In the genomic region with DNA sequence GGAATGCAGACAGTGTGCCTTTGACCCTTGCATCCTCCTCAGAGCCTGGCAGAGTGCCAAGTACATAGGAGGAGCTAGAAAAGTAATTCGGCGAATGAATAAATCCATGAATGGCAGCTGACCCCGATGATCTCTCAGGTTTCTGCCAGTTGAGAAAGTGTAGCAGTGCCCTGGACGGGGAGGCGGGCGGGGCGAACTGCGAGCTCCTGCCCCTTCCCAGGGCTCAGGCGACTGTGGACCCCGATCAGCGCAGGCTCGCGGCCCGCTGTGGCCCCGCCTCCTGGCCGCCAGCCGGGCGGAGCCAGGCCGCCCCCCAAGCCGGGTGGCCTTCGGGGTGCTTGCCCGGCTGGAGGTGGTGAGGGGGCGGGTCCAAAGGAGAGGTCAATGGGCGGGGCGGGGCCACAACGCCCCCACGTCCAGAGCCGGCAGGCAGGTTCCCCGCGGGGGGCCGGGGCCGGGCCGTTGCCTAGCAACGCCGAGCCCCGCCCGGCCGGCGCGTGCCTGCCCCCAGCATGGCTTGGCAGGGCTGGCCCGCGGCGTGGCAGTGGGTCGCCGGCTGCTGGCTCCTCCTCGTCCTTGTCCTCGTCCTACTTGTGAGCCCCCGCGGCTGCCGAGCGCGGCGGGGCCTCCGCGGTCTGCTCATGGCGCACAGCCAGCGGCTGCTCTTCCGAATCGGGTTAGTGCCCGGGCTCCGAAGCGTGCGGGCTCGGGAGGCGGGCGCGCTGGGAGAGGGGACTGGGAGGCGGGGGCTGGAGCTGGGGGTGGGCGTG, we compare ENCODE assay signal across 8 cellular contexts. TPM values are rescaled to one million over a fixed set of nuclear protein-coding genes. Genes with fewer than 3 reads are reported as not detected.
DNase-seq lines count a peak whose midpoint lies in the region; ATAC-seq and TF ChIP-seq lines count a peak whose summit lies in the region.

No MANE protein-coding gene starts in this region.

- intact Hi-C loops in left ventricle myocardium inferior (cut with micrococcal nuclease), result no loop called here
- intact Hi-C loops in aorta (cut with DNase I), result no loop called here

- TF ChIP-seq CTCF in MM.1S (IDR thresholded peaks at IDR 0.05; ENCODE audit: low read length) (no peak), left ventricle myocardium inferior (IDR thresholded peaks at IDR 0.05; ENCODE audit: borderline replicate concordance) (no peak), progenitor cell of endocrine pancreas (IDR thresholded peaks at IDR 0.05; ENCODE audit: unreplicated experiment) (no peak)

- H4K20me1 ChIP-seq in MM.1S (ENCODE audit: insufficient read depth, low read length), result no peaks in the 10 kb centered on the region

- H3K4me3 Mint-ChIP-seq in progenitor cell of endocrine pancreas (ENCODE audit: low read depth), result peak overlapping the region; percentile 94

- 0 to 1% methylated on average over 46 to 69 of the region's 69 CpGs for WGBS in aorta, 2 donors

- H3K4me3 ChIP-seq in MM.1S (ENCODE audit: low read length), result peak overlapping the region; percentile 66
- peak overlapping the region; percentile 80 for H3K4me3 ChIP-seq in left ventricle myocardium inferior
- H3K4me3 ChIP-seq in aorta (ENCODE audit: low read length in 2 of 2), result peak overlapping the region; percentile 64 to 70

- no peak overlapping the region for H3K27ac ChIP-seq in MM.1S (ENCODE audit: low read length)
- peak overlapping the region; percentile 80 for H3K27ac ChIP-seq in left ventricle myocardium inferior (replicated peaks)
- no peak overlapping the region for H3K27ac ChIP-seq in aorta (ENCODE audit: low read depth in 1 of 2, low read length in 2 of 2)

- peaks cover 33% of the 10 kb centered on the region for H3K4me1 Mint-ChIP-seq in progenitor cell of endocrine pancreas (ENCODE audit: low read depth)

- peak; percentile 87 for DNase-seq in GDM1 (lab: John Stamatoyannopoulos, UW)
- peak; percentile 88 for DNase-seq in HCEC 1CT
- DNase-seq in MM.1S, result peak; percentile 44
- DNase-seq in SKM-1 (lab: John Stamatoyannopoulos, UW; ENCODE audit: unreplicated experiment), result peak; percentile 45
- peak in 43 of 56 donors; percentile 27 to 98 (median 53) for DNase-seq in amygdala (lab: John Stamatoyannopoulos, UW)
- DNase-seq in left ventricle myocardium inferior, result peak; percentile 69
- peak; percentile 77 for DNase-seq in progenitor cell of endocrine pancreas (ENCODE audit: low spot score, unreplicated experiment)
- peak; percentile 87 to 90 for DNase-seq in aorta

- no peaks in the 10 kb centered on the region for H3K36me3 ChIP-seq in MM.1S (replicated peaks; ENCODE audit: insufficient read depth, low read length)
- no peaks in the 10 kb centered on the region for H3K36me3 ChIP-seq in left ventricle myocardium inferior
- H3K36me3 ChIP-seq in aorta (ENCODE audit: control insufficient read depth in 1 of 2, insufficient read depth in 2 of 2, low read length in 1 of 2), result no peaks in the 10 kb centered on the region

- H3K9ac ChIP-seq in MM.1S (ENCODE audit: low read length), result no peak overlapping the region; the same call in 1 of the 2 replicates

- no peaks in the 10 kb centered on the region for H3K27me3 ChIP-seq in MM.1S (replicated peaks; ENCODE audit: insufficient read depth, low read length)
- H3K27me3 ChIP-seq in left ventricle myocardium inferior (ENCODE audit: low read depth), result no peaks in the 10 kb centered on the region
- H3K27me3 ChIP-seq in aorta (ENCODE audit: control insufficient read depth in 1 of 2, insufficient read depth in 2 of 2, low read length in 1 of 2), result no peaks in the 10 kb centered on the region

- 0 out of 2 replicates have a peak, but pooled peaks cover 3% of the 10 kb centered on the region for H3F3A ChIP-seq in MM.1S (ENCODE audit: insufficient read depth, low read length)

- no peaks in the 10 kb centered on the region for H3K27me3 Mint-ChIP-seq in progenitor cell of endocrine pancreas

- no peaks in the 10 kb centered on the region for H3K9me3 Mint-ChIP-seq in progenitor cell of endocrine pancreas (ENCODE audit: low read depth)

- H3K9me3 ChIP-seq in MM.1S (replicated peaks; ENCODE audit: insufficient read depth, low read length) (no peaks in the 10 kb centered on the region), left ventricle myocardium inferior (replicated peaks) (no peaks in the 10 kb centered on the region), aorta (ENCODE audit: control insufficient read depth, low read length) (no peaks in the 10 kb centered on the region)

- peak overlapping the region; percentile 79 for H3K4me2 ChIP-seq in MM.1S (ENCODE audit: low read depth, low read length)

- H3K79me2 ChIP-seq in MM.1S (ENCODE audit: low read length), result no peaks in the 10 kb centered on the region

- no peaks in the 10 kb centered on the region for H3K36me3 Mint-ChIP-seq in progenitor cell of endocrine pancreas (ENCODE audit: insufficient read depth)

- H3K9me2 ChIP-seq in MM.1S (replicated peaks; ENCODE audit: insufficient read depth, low read length), result no peaks in the 10 kb centered on the region

- ATAC-seq in aorta (ENCODE audit: low FRiP score), result peak; percentile 82

- H3K4me1 ChIP-seq in MM.1S (ENCODE audit: low read length) (no peaks in the 10 kb centered on the region), left ventricle myocardium inferior (peaks cover 36% of the 10 kb centered on the region), aorta (ENCODE audit: control insufficient read depth in 1 of 2, insufficient read depth in 2 of 2, low read length in 2 of 2) (no peaks in the 10 kb centered on the region)

- H3K27ac Mint-ChIP-seq in progenitor cell of endocrine pancreas, result peak overlapping the region; percentile 86

- peak overlapping the region; percentile 74 for H2AFZ ChIP-seq in MM.1S (ENCODE audit: low read length)

RNA-seq across cellular contexts. Expression of a gene that starts 30.6 kb away (rescaled TPM):
- total RNA-seq in left ventricle myocardium inferior (111 TPM), progenitor cell of endocrine pancreas (131 and 137 TPM in 2 replicates), aorta (100 to 1,000 TPM; 264 to 294 TPM)
- polyA plus RNA-seq in aorta, result 100 to 1,000 TPM; 100 to 159 TPM

RNA-seq across cellular contexts. Expression of a gene that starts 33.7 kb away (rescaled TPM):
- total RNA-seq in left ventricle myocardium inferior, result not detected
- 3.3 and 3.8 TPM in 2 replicates for total RNA-seq in progenitor cell of endocrine pancreas
- not detected for total RNA-seq in aorta
- polyA plus RNA-seq in aorta, result under 1 TPM; 0.03 to 0.50 TPM

RNA-seq across cellular contexts. Expression of a gene that starts 52.6 kb away (rescaled TPM):
- 75.4 TPM for total RNA-seq in left ventricle myocardium inferior
- 54.3 and 54.5 TPM in 2 replicates for total RNA-seq in progenitor cell of endocrine pancreas
- total RNA-seq in aorta, result 10 to 100 TPM; 26.9 to 40.2 TPM
- 100 to 1,000 TPM in 1 of 2 donors, 10 to 100 TPM in 1; 91.2 to 108 TPM for polyA plus RNA-seq in aorta

RNA-seq across cellular contexts. Expression of a gene that starts 53.0 kb away (rescaled TPM):
- total RNA-seq in left ventricle myocardium inferior (50.5 TPM), progenitor cell of endocrine pancreas (79.2 and 85.2 TPM in 2 replicates), aorta (10 to 100 TPM; 50.8 to 54.7 TPM)
- 10 to 100 TPM; 59.2 to 80.9 TPM for polyA plus RNA-seq in aorta

RNA-seq across cellular contexts. Expression of a gene that starts 59.1 kb away (rescaled TPM):
- total RNA-seq in left ventricle myocardium inferior (6.4 TPM), progenitor cell of endocrine pancreas (0.33 and 0.34 TPM in 2 replicates), aorta (10 to 100 TPM; 40.1 to 56.1 TPM)
- 1 to 10 TPM; 1.9 to 4.1 TPM for polyA plus RNA-seq in aorta
